Comparison of ENCODE assay signal across 13 cellular contexts in the genomic region with DNA sequence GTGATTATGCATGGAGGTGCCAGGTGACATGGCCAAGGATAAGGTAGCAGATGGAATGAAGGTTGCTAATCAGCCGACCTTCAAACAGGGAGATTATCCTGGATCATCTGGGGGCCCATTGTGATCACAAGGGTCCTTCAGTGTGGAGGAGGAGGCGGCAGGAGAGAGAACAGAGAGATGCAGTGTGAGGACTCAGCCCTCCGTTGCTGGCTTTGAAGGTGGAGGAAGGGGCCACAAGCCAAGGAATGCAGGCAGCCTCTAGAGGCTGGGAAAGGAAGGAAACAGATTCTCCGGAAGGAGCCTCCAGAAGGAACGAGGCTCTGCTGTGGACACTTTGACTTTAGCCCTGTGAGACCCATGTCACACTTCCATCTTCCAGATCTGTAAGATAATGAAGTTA. TPM values are rescaled to one million over a fixed set of nuclear protein-coding genes. Genes with fewer than 3 reads are reported as not detected.
DNase-seq lines count a peak whose midpoint lies in the region; ATAC-seq and TF ChIP-seq lines count a peak whose summit lies in the region.
"Had no signal": no experiment of that assay in that cellular context is flagged by ENCODE, and none has a peak within 500 bp of the region (broad histone marks: within the 10 kb centered on the region; RNA-seq: fewer than 3 reads in every experiment).

No MANE protein-coding gene starts in this region.

- peaks cover 36 to 76% (median 50%) of the 10 kb centered on the region in 3 donors for H3K4me1 Mint-ChIP-seq in CD8-positive, alpha-beta memory T cell
- H3K4me1 Mint-ChIP-seq in neural crest cell (peaks cover 41% of the 10 kb centered on the region), progenitor cell of endocrine pancreas (ENCODE audit: low read depth) (no peaks in the 10 kb centered on the region)

- TF ChIP-seq CTCF in neural crest cell (conservative IDR thresholded peaks at IDR 0.05), result no peak
- no peak for TF ChIP-seq CTCF in progenitor cell of endocrine pancreas (IDR thresholded peaks at IDR 0.05; ENCODE audit: unreplicated experiment)

- peaks cover 0 to 4% (median 3%) of the 10 kb centered on the region in 5 donors for H3K9me3 Mint-ChIP-seq in CD8-positive, alpha-beta memory T cell
- peaks cover 4 to 5% of the 10 kb centered on the region in 2 donors for H3K9me3 Mint-ChIP-seq in activated naive CD4-positive, alpha-beta T cell treated with anti-CD3 and anti-CD28 coated beads, Interleukin-2, amount 50 U/mL, for 72 hours
- no peaks in the 10 kb centered on the region for H3K9me3 Mint-ChIP-seq in neural crest cell
- peaks cover 4% of the 10 kb centered on the region for H3K9me3 Mint-ChIP-seq in progenitor cell of endocrine pancreas (ENCODE audit: low read depth)

- peak overlapping the region; percentile 91 to 99 (median 97) for H3K27ac Mint-ChIP-seq in CD8-positive, alpha-beta memory T cell
- peak overlapping the region; percentile 87 to 98 for H3K27ac Mint-ChIP-seq in activated naive CD4-positive, alpha-beta T cell treated with anti-CD3 and anti-CD28 coated beads, Interleukin-2, amount 50 U/mL, for 72 hours
- peak overlapping the region; percentile 73 for H3K27ac Mint-ChIP-seq in neural crest cell (ENCODE audit: unreplicated experiment)
- H3K27ac Mint-ChIP-seq in progenitor cell of endocrine pancreas, result no peak overlapping the region

- H3K36me3 ChIP-seq in CD8-positive, alpha-beta memory T cell (ENCODE audit: insufficient read depth, low read length), result no peaks in the 10 kb centered on the region
- no peaks in the 10 kb centered on the region for H3K36me3 ChIP-seq in KOPT-K1 (ENCODE audit: insufficient read depth, low read length)
- H3K36me3 ChIP-seq: brain microvascular endothelial cell had no signal

- H3K4me3 Mint-ChIP-seq in CD8-positive, alpha-beta memory T cell, result peak overlapping the region; percentile 65 to 92 (median 77)
- H3K4me3 Mint-ChIP-seq in neural crest cell (no peak overlapping the region), progenitor cell of endocrine pancreas (ENCODE audit: low read depth) (no peak overlapping the region)

- POLR2A ChIA-PET in CD8-positive, alpha-beta memory T cell (lab: Charles Lee), result interaction anchor here (1.0 to 2.3 kb wide), 7 partner anchors 17 to 53 kb away, joined by 3 to 20 read pairs (median 5); no protein-coding TSS in a partner anchor

- peaks cover 4% of the 10 kb centered on the region for H3K9me3 ChIP-seq in CD8-positive, alpha-beta memory T cell (ENCODE audit: low read length)
- H3K9me3 ChIP-seq in KOPT-K1 (ENCODE audit: insufficient read depth, low read length, poor library complexity, severe bottlenecking), result no peaks in the 10 kb centered on the region
- H3K9me3 ChIP-seq: SK-N-SH had no signal

- peaks cover 76% of the 10 kb centered on the region for H3K4me1 ChIP-seq in CD8-positive, alpha-beta memory T cell (ENCODE audit: insufficient read depth, low read length)

- no peak for DNase-seq in CD8-positive, alpha-beta memory T cell
- DNase-seq in activated naive CD4-positive, alpha-beta T cell treated with anti-CD3 and anti-CD28 coated beads, Interleukin-2, amount 50 U/mL, for 72 hours (ENCODE audit: low spot score in 2 of 2), result no peak
- DNase-seq in neural crest cell (ENCODE audit: low read depth, low spot score), result no peak
- DNase-seq in progenitor cell of endocrine pancreas (ENCODE audit: low spot score, unreplicated experiment), result no peak
- no peak for DNase-seq in activated effector memory CD4-positive, alpha-beta T cell treated with Interleukin-2 at 50 U/mL for 16 hours
- DNase-seq: brain microvascular endothelial cell, NCI-H1436 treated with DMSO at 0.1 percent for 48 hours, NCI-H526 treated with DMSO at 0.1 percent for 48 hours had no signal

- peaks cover 0 to 4% (median 3%) of the 10 kb centered on the region in 3 donors for H3K36me3 Mint-ChIP-seq in CD8-positive, alpha-beta memory T cell
- H3K36me3 Mint-ChIP-seq in activated naive CD4-positive, alpha-beta T cell treated with anti-CD3 and anti-CD28 coated beads, Interleukin-2, amount 50 U/mL, for 72 hours, result peaks cover 15 to 16% of the 10 kb centered on the region in 2 donors
- H3K36me3 Mint-ChIP-seq in neural crest cell (ENCODE audit: low read depth), result no peaks in the 10 kb centered on the region
- no peaks in the 10 kb centered on the region for H3K36me3 Mint-ChIP-seq in progenitor cell of endocrine pancreas (ENCODE audit: insufficient read depth)

- CTCF ChIA-PET in CD8-positive, alpha-beta memory T cell (lab: Charles Lee), result interaction anchor here (1.0 to 2.8 kb wide), 9 partner anchors 10 to 52 kb away, joined by 3 to 17 read pairs (median 4); no protein-coding TSS in a partner anchor

- peak overlapping the region; percentile 53 for H3K27ac ChIP-seq in CD8-positive, alpha-beta memory T cell (ENCODE audit: low read depth, low read length)
- peak overlapping the region; percentile 80 for H3K27ac ChIP-seq in KOPT-K1 (ENCODE audit: low read depth, low read length, poor library complexity, severe bottlenecking)
- H3K27ac ChIP-seq: brain microvascular endothelial cell, GM23248 had no signal

- peak in 1 of 2 donors; percentile 10 for ATAC-seq in activated naive CD4-positive, alpha-beta T cell treated with anti-CD3 and anti-CD28 coated beads, Interleukin-2, amount 50 U/mL, for 72 hours
- no peak for ATAC-seq in GM18870 (IDR thresholded peaks at IDR 0.05; ENCODE audit: unreplicated experiment)

- H3K27me3 ChIP-seq in CD8-positive, alpha-beta memory T cell (ENCODE audit: insufficient read depth, low read length, poor library complexity, severe bottlenecking), result no peaks in the 10 kb centered on the region
- H3K27me3 ChIP-seq: brain microvascular endothelial cell, hepatocyte had no signal

- no peaks in the 10 kb centered on the region for H3K27me3 Mint-ChIP-seq in CD8-positive, alpha-beta memory T cell
- H3K27me3 Mint-ChIP-seq in neural crest cell (ENCODE audit: low read depth), result no peaks in the 10 kb centered on the region
- no peaks in the 10 kb centered on the region for H3K27me3 Mint-ChIP-seq in progenitor cell of endocrine pancreas

- H3K4me3 ChIP-seq in CD8-positive, alpha-beta memory T cell (ENCODE audit: low read length), result peak overlapping the region; percentile 67
- H3K4me3 ChIP-seq: GM23248, hepatocyte had no signal

RNA-seq across cellular contexts. Expression of a gene that starts 27.4 kb away (rescaled TPM):
- total RNA-seq in CD8-positive, alpha-beta memory T cell, result 10 to 100 TPM; 82.2 to 93.3 TPM
- polyA plus RNA-seq in CD8-positive, alpha-beta memory T cell, result 167 TPM
- 10 to 100 TPM; 63.1 to 96.5 TPM for total RNA-seq in activated naive CD4-positive, alpha-beta T cell treated with anti-CD3 and anti-CD28 coated beads, Interleukin-2, amount 50 U/mL, for 72 hours
- total RNA-seq in neural crest cell (53.5 and 71.1 TPM in 2 replicates), progenitor cell of endocrine pancreas (48.2 and 54.1 TPM in 2 replicates)

RNA-seq across cellular contexts. Expression of a gene that starts 58.9 kb away (rescaled TPM):
- 10 to 100 TPM; 13.1 to 14.0 TPM for total RNA-seq in CD8-positive, alpha-beta memory T cell
- polyA plus RNA-seq in CD8-positive, alpha-beta memory T cell, result 13.5 TPM
- total RNA-seq in activated naive CD4-positive, alpha-beta T cell treated with anti-CD3 and anti-CD28 coated beads, Interleukin-2, amount 50 U/mL, for 72 hours, result 10 to 100 TPM in 1 of 2 donors, 1 to 10 TPM in 1; 9.8 to 12.7 TPM
- total RNA-seq in neural crest cell, result 9.8 and 11.8 TPM in 2 replicates
- total RNA-seq in progenitor cell of endocrine pancreas, result 9.6 and 10.8 TPM in 2 replicates

RNA-seq across cellular contexts. Expression of a gene that starts 59.9 kb away (rescaled TPM):
- total RNA-seq in CD8-positive, alpha-beta memory T cell, result 10 to 100 TPM; 17.7 to 17.8 TPM
- polyA plus RNA-seq in CD8-positive, alpha-beta memory T cell, result 19.8 TPM
- total RNA-seq in activated naive CD4-positive, alpha-beta T cell treated with anti-CD3 and anti-CD28 coated beads, Interleukin-2, amount 50 U/mL, for 72 hours, result 10 to 100 TPM; 10.9 to 19.0 TPM
- total RNA-seq in neural crest cell, result 13.9 and 16.8 TPM in 2 replicates
- total RNA-seq in progenitor cell of endocrine pancreas, result 9.7 and 10.0 TPM in 2 replicates

Comparison
In these comparisons a context has a peak if more than half of its experiments do, and no peak if none do; other contexts are left out.
1. H3K4me3 Mint-ChIP-seq: peak in CD8-positive, alpha-beta memory T cell (7 of 7); none in neural crest cell (single experiment) and progenitor cell of endocrine pancreas (single experiment).